ENCODE assay signal across 1 cellular context in the genomic region with DNA sequence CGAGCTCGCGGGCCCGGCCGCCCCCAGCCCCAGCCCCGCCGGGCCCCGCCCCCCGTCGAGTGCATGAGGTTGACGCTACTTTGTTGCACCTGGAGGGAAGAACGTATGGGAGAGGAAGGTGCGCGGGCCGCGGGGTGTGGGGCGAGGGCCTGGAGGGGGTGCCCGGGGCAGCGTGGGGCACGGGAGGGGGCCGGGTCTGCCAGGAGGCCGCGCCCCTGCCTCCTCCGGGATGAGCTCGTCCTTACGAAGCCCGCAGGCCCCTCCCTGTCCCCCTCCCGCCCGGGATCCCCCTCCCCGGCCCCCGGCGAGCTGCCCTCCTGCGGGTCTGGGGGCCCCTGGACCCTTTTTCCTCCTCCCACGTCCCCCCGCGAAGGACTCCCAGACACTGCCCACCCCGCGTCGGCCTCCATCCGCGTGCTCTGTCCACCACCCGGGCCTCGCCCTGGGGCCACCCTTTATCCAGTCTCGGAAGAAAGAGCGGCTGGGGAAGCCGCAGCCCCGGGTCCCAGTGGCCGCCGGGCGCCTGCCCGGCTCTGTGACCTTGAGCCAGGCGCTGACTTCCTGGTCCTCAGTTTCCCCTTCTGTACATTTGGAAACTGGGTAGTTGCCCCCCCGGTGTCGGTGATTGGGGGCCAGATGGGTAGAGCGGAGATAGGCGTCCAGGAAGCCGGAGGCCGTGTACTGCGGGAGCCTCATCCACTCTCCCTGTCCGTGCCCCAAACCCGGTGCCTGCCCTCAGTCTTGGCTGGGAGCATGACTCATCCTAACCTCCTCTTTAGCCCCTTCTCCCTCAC.
TF ChIP-seq lines count a peak whose summit lies in the region.

No MANE protein-coding gene starts in this region.

TF ChIP-seq in HepG2, 621 proteins besides CTCF, POLR2A, EP300 and RAD21 (continued from another document and continues in another):
- TF ChIP-seq ZNF18 (CRISPR knock-in tag; IDR thresholded peaks at IDR 0.05; ENCODE audit: insufficient replicate concordance) = no peak
- TF ChIP-seq, protein P1, sequence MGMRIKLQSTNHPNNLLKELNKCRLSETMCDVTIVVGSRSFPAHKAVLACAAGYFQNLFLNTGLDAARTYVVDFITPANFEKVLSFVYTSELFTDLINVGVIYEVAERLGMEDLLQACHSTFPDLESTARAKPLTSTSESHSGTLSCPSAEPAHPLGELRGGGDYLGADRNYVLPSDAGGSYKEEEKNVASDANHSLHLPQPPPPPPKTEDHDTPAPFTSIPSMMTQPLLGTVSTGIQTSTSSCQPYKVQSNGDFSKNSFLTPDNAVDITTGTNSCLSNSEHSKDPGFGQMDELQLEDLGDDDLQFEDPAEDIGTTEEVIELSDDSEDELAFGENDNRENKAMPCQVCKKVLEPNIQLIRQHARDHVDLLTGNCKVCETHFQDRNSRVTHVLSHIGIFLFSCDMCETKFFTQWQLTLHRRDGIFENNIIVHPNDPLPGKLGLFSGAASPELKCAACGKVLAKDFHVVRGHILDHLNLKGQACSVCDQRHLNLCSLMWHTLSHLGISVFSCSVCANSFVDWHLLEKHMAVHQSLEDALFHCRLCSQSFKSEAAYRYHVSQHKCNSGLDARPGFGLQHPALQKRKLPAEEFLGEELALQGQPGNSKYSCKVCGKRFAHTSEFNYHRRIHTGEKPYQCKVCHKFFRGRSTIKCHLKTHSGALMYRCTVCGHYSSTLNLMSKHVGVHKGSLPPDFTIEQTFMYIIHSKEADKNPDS (CRISPR knock-in tag; IDR thresholded peaks at IDR 0.05) = no peak
- no peak for TF ChIP-seq ZNF235 (CRISPR knock-in tag; IDR thresholded peaks at IDR 0.05; ENCODE audit: borderline replicate concordance)
- TF ChIP-seq, protein P2, sequence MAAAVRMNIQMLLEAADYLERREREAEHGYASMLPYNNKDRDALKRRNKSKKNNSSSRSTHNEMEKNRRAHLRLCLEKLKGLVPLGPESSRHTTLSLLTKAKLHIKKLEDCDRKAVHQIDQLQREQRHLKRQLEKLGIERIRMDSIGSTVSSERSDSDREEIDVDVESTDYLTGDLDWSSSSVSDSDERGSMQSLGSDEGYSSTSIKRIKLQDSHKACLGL (CRISPR knock-in tag; IDR thresholded peaks at IDR 0.05) = 0 out of 2 replicates have a peak, but pooled peaks have one; percentile 34
- no peak for TF ChIP-seq ZNF343 (CRISPR knock-in tag; IDR thresholded peaks at IDR 0.05)
- 0 out of 2 replicates have a peak, but pooled peaks have one; percentile 22 for TF ChIP-seq SP4 (CRISPR knock-in tag; IDR thresholded peaks at IDR 0.05)
- TF ChIP-seq UBTF (CRISPR knock-in tag; IDR thresholded peaks at IDR 0.05) = no peak
- TF ChIP-seq ZNF354B (CRISPR knock-in tag; IDR thresholded peaks at IDR 0.05) = no peak
- 0 out of 2 replicates have a peak, but pooled peaks have one; percentile 32 for TF ChIP-seq RNF2 (conservative IDR thresholded peaks at IDR 0.05; ENCODE audit: low read depth)
- no peak for TF ChIP-seq FOXK2 (IDR thresholded peaks at IDR 0.05)
- TF ChIP-seq FUBP1 (CRISPR knock-in tag; IDR thresholded peaks at IDR 0.05; ENCODE audit: borderline replicate concordance) = no peak
- TF ChIP-seq RBFOX2 (IDR thresholded peaks at IDR 0.05; ENCODE audit: low read depth, low read length) = 0 out of 2 replicates have a peak, but pooled peaks have one; percentile 28
- no peak for TF ChIP-seq SKI (IDR thresholded peaks at IDR 0.05; ENCODE audit: partially characterized antibody)
- no peak for TF ChIP-seq ZSCAN9 (CRISPR knock-in tag; IDR thresholded peaks at IDR 0.05; ENCODE audit: borderline replicate concordance)
- TF ChIP-seq, protein P3, sequence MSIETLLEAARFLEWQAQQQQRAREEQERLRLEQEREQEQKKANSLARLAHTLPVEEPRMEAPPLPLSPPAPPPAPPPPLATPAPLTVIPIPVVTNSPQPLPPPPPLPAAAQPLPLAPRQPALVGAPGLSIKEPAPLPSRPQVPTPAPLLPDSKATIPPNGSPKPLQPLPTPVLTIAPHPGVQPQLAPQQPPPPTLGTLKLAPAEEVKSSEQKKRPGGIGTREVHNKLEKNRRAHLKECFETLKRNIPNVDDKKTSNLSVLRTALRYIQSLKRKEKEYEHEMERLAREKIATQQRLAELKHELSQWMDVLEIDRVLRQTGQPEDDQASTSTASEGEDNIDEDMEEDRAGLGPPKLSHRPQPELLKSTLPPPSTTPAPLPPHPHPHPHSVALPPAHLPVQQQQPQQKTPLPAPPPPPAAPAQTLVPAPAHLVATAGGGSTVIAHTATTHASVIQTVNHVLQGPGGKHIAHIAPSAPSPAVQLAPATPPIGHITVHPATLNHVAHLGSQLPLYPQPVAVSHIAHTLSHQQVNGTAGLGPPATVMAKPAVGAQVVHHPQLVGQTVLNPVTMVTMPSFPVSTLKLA (IDR thresholded peaks at IDR 0.05) = no peak
- TF ChIP-seq ZNF605 (CRISPR knock-in tag; IDR thresholded peaks at IDR 0.05) = peak; percentile 51; the same call in 1 of the 2 replicates
- no peak for TF ChIP-seq ZNF230 (CRISPR knock-in tag; IDR thresholded peaks at IDR 0.05)
- TF ChIP-seq CHD4 (IDR thresholded peaks at IDR 0.05; ENCODE audit: borderline replicate concordance, low read length) = no peak
- no peak for TF ChIP-seq SRY (CRISPR knock-in tag; IDR thresholded peaks at IDR 0.05)
- TF ChIP-seq MTA3 (CRISPR knock-in tag; IDR thresholded peaks at IDR 0.05) = no peak
- TF ChIP-seq, protein P4, sequence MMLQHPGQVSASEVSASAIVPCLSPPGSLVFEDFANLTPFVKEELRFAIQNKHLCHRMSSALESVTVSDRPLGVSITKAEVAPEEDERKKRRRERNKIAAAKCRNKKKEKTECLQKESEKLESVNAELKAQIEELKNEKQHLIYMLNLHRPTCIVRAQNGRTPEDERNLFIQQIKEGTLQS (CRISPR knock-in tag; IDR thresholded peaks at IDR 0.05) = no peak
- no peak for TF ChIP-seq MTA1 (CRISPR knock-in tag; IDR thresholded peaks at IDR 0.05; ENCODE audit: borderline replicate concordance)
- TF ChIP-seq MTF1 (CRISPR knock-in tag; IDR thresholded peaks at IDR 0.05) = no peak
- no peak for TF ChIP-seq SIX1 (CRISPR knock-in tag; IDR thresholded peaks at IDR 0.05; ENCODE audit: borderline replicate concordance)
- TF ChIP-seq, protein P5, sequence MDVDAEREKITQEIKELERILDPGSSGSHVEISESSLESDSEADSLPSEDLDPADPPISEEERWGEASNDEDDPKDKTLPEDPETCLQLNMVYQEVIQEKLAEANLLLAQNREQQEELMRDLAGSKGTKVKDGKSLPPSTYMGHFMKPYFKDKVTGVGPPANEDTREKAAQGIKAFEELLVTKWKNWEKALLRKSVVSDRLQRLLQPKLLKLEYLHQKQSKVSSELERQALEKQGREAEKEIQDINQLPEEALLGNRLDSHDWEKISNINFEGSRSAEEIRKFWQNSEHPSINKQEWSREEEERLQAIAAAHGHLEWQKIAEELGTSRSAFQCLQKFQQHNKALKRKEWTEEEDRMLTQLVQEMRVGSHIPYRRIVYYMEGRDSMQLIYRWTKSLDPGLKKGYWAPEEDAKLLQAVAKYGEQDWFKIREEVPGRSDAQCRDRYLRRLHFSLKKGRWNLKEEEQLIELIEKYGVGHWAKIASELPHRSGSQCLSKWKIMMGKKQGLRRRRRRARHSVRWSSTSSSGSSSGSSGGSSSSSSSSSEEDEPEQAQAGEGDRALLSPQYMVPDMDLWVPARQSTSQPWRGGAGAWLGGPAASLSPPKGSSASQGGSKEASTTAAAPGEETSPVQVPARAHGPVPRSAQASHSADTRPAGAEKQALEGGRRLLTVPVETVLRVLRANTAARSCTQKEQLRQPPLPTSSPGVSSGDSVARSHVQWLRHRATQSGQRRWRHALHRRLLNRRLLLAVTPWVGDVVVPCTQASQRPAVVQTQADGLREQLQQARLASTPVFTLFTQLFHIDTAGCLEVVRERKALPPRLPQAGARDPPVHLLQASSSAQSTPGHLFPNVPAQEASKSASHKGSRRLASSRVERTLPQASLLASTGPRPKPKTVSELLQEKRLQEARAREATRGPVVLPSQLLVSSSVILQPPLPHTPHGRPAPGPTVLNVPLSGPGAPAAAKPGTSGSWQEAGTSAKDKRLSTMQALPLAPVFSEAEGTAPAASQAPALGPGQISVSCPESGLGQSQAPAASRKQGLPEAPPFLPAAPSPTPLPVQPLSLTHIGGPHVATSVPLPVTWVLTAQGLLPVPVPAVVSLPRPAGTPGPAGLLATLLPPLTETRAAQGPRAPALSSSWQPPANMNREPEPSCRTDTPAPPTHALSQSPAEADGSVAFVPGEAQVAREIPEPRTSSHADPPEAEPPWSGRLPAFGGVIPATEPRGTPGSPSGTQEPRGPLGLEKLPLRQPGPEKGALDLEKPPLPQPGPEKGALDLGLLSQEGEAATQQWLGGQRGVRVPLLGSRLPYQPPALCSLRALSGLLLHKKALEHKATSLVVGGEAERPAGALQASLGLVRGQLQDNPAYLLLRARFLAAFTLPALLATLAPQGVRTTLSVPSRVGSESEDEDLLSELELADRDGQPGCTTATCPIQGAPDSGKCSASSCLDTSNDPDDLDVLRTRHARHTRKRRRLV (CRISPR knock-in tag; IDR thresholded peaks at IDR 0.05) = no peak
- TF ChIP-seq KLF16 (CRISPR knock-in tag; IDR thresholded peaks at IDR 0.05) = no peak
- no peak for TF ChIP-seq TCF12 (IDR thresholded peaks at IDR 0.05)
- TF ChIP-seq TCF12 (CRISPR knock-in tag; IDR thresholded peaks at IDR 0.05) = no peak
- peak; percentile 13; the same call in 1 of the 2 replicates for TF ChIP-seq GABPB1 (CRISPR knock-in tag; IDR thresholded peaks at IDR 0.05)
- no peak for TF ChIP-seq NFE2L2 (IDR thresholded peaks at IDR 0.05; ENCODE audit: low read length)
- TF ChIP-seq TBP (CRISPR knock-in tag; IDR thresholded peaks at IDR 0.05) = no peak
- TF ChIP-seq MED1 (CRISPR knock-in tag; IDR thresholded peaks at IDR 0.05) = no peak
- no peak for TF ChIP-seq KLF11 (CRISPR knock-in tag; IDR thresholded peaks at IDR 0.05)
- no peak for TF ChIP-seq ZNF33B (CRISPR knock-in tag; IDR thresholded peaks at IDR 0.05)
- TF ChIP-seq NR3C1 (CRISPR knock-in tag; IDR thresholded peaks at IDR 0.05) = no peak
- TF ChIP-seq THAP9 (CRISPR knock-in tag; IDR thresholded peaks at IDR 0.05; ENCODE audit: borderline replicate concordance) = no peak
- TF ChIP-seq ZNF639 (CRISPR knock-in tag; conservative IDR thresholded peaks at IDR 0.05) = no peak
